1 cellular context compared by ENCODE assay signal in the genomic region with DNA sequence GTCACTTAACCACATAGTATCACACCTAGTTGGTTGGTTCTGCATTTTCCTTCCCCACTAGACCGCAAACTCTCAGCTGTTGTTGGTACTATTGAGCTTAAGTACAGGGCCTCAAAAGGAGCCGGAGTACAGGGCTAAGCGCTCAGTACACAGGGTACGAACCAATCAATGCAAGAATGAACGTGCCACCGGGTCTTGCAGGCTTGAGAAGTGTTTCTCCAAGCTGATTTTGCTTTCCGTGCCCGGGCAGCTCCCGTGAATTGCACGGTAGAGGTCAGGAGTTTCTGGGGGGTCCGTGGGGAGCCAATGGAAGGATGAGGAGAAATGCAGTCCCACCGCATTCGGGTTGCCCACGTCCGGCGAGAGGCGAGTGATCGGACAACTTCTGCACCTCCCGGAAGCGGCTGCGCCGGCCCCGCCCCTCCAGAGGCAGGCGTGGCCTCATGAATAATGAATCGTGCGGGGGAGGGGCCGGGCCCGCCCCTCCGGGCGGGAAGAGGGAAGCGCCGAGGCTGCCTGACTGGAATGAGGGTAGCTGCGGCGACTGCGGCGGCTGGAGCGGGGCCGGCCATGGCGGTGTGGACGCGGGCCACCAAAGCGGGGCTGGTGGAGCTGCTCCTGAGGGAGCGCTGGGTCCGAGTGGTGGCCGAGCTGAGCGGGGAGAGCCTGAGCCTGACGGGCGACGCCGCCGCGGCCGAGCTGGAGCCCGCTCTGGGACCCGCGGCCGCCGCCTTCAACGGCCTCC.
A peak's percentile ranks its signal among the peaks of the same experiment; 100 is the strongest.
TF ChIP-seq lines count a peak whose summit lies in the region.

A gene (plus strand): TSS at position 523 of the 745 bp plus-strand sequence. CDS start 3 bp downstream, at position 526.

TF ChIP-seq in WTC11, 78 proteins besides CTCF, POLR2A, EP300 and RAD21 (continued from another document):
- TF ChIP-seq, protein P1, sequence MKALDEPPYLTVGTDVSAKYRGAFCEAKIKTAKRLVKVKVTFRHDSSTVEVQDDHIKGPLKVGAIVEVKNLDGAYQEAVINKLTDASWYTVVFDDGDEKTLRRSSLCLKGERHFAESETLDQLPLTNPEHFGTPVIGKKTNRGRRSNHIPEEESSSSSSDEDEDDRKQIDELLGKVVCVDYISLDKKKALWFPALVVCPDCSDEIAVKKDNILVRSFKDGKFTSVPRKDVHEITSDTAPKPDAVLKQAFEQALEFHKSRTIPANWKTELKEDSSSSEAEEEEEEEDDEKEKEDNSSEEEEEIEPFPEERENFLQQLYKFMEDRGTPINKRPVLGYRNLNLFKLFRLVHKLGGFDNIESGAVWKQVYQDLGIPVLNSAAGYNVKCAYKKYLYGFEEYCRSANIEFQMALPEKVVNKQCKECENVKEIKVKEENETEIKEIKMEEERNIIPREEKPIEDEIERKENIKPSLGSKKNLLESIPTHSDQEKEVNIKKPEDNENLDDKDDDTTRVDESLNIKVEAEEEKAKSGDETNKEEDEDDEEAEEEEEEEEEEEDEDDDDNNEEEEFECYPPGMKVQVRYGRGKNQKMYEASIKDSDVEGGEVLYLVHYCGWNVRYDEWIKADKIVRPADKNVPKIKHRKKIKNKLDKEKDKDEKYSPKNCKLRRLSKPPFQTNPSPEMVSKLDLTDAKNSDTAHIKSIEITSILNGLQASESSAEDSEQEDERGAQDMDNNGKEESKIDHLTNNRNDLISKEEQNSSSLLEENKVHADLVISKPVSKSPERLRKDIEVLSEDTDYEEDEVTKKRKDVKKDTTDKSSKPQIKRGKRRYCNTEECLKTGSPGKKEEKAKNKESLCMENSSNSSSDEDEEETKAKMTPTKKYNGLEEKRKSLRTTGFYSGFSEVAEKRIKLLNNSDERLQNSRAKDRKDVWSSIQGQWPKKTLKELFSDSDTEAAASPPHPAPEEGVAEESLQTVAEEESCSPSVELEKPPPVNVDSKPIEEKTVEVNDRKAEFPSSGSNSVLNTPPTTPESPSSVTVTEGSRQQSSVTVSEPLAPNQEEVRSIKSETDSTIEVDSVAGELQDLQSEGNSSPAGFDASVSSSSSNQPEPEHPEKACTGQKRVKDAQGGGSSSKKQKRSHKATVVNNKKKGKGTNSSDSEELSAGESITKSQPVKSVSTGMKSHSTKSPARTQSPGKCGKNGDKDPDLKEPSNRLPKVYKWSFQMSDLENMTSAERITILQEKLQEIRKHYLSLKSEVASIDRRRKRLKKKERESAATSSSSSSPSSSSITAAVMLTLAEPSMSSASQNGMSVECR (CRISPR knock-in tag; IDR thresholded peaks at IDR 0.05; ENCODE audit: borderline replicate concordance), result 0 out of 2 replicates have a peak, but pooled peaks have one; percentile 38
- TF ChIP-seq ZNF396 (CRISPR knock-in tag; IDR thresholded peaks at IDR 0.05; ENCODE audit: borderline replicate concordance) (no peak), IRF2 (CRISPR knock-in tag; IDR thresholded peaks at IDR 0.05; ENCODE audit: borderline replicate concordance, low read depth) (no peak), EMX1 (CRISPR knock-in tag; IDR thresholded peaks at IDR 0.05) (no peak), MXD4 (CRISPR knock-in tag; IDR thresholded peaks at IDR 0.05; ENCODE audit: borderline replicate concordance) (no peak), NR1H2 (CRISPR knock-in tag; IDR thresholded peaks at IDR 0.05) (no peak), SMAD3 (CRISPR knock-in tag; IDR thresholded peaks at IDR 0.05; ENCODE audit: borderline replicate concordance) (no peak), FOXP1 (CRISPR knock-in tag; IDR thresholded peaks at IDR 0.05; ENCODE audit: borderline replicate concordance) (0 out of 2 replicates have a peak, but pooled peaks have one; percentile 44), ZNF219 (CRISPR knock-in tag; IDR thresholded peaks at IDR 0.05; ENCODE audit: borderline replicate concordance) (no peak), ZNF416 (CRISPR knock-in tag; IDR thresholded peaks at IDR 0.05) (no peak), ZNF121 (CRISPR knock-in tag; IDR thresholded peaks at IDR 0.05) (no peak), NR3C1 (CRISPR knock-in tag; conservative IDR thresholded peaks at IDR 0.05; ENCODE audit: low read depth) (0 out of 2 replicates have a peak, but pooled peaks have one; percentile 40), CREB1 (CRISPR knock-in tag; IDR thresholded peaks at IDR 0.05) (no peak), MYBL2 (CRISPR knock-in tag; IDR thresholded peaks at IDR 0.05) (no peak), TEAD4 (CRISPR knock-in tag; IDR thresholded peaks at IDR 0.05) (no peak), JUN (CRISPR knock-in tag; IDR thresholded peaks at IDR 0.05) (no peak), TP53 (CRISPR knock-in tag; IDR thresholded peaks at IDR 0.05) (peak; percentile 76; the same call in 1 of the 2 replicates)
- TF ChIP-seq, protein P2, sequence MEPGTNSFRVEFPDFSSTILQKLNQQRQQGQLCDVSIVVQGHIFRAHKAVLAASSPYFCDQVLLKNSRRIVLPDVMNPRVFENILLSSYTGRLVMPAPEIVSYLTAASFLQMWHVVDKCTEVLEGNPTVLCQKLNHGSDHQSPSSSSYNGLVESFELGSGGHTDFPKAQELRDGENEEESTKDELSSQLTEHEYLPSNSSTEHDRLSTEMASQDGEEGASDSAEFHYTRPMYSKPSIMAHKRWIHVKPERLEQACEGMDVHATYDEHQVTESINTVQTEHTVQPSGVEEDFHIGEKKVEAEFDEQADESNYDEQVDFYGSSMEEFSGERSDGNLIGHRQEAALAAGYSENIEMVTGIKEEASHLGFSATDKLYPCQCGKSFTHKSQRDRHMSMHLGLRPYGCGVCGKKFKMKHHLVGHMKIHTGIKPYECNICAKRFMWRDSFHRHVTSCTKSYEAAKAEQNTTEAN (CRISPR knock-in tag; IDR thresholded peaks at IDR 0.05), result no peak
- TF ChIP-seq, protein P3, sequence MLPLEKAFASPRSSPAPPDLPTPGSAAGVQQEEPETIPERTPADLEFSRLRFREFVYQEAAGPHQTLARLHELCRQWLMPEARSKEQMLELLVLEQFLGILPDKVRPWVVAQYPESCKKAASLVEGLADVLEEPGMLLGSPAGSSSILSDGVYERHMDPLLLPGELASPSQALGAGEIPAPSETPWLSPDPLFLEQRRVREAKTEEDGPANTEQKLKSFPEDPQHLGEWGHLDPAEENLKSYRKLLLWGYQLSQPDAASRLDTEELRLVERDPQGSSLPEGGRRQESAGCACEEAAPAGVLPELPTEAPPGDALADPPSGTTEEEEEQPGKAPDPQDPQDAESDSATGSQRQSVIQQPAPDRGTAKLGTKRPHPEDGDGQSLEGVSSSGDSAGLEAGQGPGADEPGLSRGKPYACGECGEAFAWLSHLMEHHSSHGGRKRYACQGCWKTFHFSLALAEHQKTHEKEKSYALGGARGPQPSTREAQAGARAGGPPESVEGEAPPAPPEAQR (CRISPR knock-in tag; IDR thresholded peaks at IDR 0.05), result no peak
- TF ChIP-seq, protein P4, sequence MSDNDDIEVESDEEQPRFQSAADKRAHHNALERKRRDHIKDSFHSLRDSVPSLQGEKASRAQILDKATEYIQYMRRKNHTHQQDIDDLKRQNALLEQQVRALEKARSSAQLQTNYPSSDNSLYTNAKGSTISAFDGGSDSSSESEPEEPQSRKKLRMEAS (CRISPR knock-in tag; IDR thresholded peaks at IDR 0.05), result peak; percentile 67; the same call in 1 of the 2 replicates
- TF ChIP-seq, protein P5, sequence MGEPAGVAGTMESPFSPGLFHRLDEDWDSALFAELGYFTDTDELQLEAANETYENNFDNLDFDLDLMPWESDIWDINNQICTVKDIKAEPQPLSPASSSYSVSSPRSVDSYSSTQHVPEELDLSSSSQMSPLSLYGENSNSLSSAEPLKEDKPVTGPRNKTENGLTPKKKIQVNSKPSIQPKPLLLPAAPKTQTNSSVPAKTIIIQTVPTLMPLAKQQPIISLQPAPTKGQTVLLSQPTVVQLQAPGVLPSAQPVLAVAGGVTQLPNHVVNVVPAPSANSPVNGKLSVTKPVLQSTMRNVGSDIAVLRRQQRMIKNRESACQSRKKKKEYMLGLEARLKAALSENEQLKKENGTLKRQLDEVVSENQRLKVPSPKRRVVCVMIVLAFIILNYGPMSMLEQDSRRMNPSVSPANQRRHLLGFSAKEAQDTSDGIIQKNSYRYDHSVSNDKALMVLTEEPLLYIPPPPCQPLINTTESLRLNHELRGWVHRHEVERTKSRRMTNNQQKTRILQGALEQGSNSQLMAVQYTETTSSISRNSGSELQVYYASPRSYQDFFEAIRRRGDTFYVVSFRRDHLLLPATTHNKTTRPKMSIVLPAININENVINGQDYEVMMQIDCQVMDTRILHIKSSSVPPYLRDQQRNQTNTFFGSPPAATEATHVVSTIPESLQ (CRISPR knock-in tag; IDR thresholded peaks at IDR 0.05), result no peak
- TF ChIP-seq, protein P6, sequence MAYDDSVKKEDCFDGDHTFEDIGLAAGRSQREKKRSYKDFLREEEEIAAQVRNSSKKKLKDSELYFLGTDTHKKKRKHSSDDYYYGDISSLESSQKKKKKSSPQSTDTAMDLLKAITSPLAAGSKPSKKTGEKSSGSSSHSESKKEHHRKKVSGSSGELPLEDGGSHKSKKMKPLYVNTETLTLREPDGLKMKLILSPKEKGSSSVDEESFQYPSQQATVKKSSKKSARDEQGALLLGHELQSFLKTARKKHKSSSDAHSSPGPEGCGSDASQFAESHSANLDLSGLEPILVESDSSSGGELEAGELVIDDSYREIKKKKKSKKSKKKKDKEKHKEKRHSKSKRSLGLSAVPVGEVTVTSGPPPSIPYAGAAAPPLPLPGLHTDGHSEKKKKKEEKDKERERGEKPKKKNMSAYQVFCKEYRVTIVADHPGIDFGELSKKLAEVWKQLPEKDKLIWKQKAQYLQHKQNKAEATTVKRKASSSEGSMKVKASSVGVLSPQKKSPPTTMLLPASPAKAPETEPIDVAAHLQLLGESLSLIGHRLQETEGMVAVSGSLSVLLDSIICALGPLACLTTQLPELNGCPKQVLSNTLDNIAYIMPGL (CRISPR knock-in tag; IDR thresholded peaks at IDR 0.05), result peak; percentile 71; the same call in 1 of the 2 replicates
- TF ChIP-seq, protein P7, sequence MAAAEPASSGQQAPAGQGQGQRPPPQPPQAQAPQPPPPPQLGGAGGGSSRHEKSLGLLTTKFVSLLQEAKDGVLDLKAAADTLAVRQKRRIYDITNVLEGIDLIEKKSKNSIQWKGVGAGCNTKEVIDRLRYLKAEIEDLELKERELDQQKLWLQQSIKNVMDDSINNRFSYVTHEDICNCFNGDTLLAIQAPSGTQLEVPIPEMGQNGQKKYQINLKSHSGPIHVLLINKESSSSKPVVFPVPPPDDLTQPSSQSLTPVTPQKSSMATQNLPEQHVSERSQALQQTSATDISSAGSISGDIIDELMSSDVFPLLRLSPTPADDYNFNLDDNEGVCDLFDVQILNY (CRISPR knock-in tag; IDR thresholded peaks at IDR 0.05), result peak; percentile 73; the same call in 1 of the 2 replicates
- TF ChIP-seq, protein P8, sequence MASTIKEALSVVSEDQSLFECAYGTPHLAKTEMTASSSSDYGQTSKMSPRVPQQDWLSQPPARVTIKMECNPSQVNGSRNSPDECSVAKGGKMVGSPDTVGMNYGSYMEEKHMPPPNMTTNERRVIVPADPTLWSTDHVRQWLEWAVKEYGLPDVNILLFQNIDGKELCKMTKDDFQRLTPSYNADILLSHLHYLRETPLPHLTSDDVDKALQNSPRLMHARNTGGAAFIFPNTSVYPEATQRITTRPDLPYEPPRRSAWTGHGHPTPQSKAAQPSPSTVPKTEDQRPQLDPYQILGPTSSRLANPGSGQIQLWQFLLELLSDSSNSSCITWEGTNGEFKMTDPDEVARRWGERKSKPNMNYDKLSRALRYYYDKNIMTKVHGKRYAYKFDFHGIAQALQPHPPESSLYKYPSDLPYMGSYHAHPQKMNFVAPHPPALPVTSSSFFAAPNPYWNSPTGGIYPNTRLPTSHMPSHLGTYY (CRISPR knock-in tag; IDR thresholded peaks at IDR 0.05), result no peak
